ENCODE assay signal across 26 cellular contexts in the genomic region with DNA sequence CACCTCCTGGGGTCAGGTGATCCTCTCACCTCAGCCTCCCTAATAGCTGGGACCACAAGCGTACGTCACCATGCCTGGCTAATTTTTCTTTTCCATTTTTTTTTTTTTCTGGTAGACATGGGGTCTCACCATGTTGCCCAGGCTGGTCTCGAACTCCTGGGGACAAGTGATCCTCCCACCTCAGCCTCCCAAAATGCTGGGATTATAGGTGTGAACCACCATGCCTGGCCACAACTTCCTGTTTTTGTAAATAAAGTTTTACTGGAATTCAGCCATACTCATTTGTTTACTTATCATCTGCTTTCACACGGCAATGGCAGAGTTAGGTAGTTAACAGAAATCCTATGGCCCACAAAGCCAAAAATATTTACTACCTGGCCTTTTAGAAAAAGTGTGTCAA. TPM values are rescaled to one million over a fixed set of nuclear protein-coding genes. Genes with fewer than 3 reads are reported as not detected.
DNase-seq lines count a peak whose midpoint lies in the region; ATAC-seq, FAIRE-seq and TF ChIP-seq lines count a peak whose summit lies in the region.
"Had no signal": no experiment of that assay in that cellular context is flagged by ENCODE, and none has a peak within 500 bp of the region (broad histone marks: within the 10 kb centered on the region; RNA-seq: fewer than 3 reads in every experiment).

No MANE protein-coding gene starts in this region.

- no peaks in the 10 kb centered on the region; a peak in 1 of 5 replicates for H3K4me1 ChIP-seq in K562 (replicated peaks in 1 of 2; ENCODE audit: control insufficient read depth in 2 of 2, insufficient read depth in 2 of 2, low read length in 2 of 2)
- no peaks in the 10 kb centered on the region for H3K4me1 ChIP-seq in MM.1S (ENCODE audit: low read length)
- H3K4me1 ChIP-seq: BE2C had no signal

- no peak for FAIRE-seq in K562 (lab: Jason Lieb, UNC)
- FAIRE-seq: GM12891, GM19239 had no signal

- no peak for ATAC-seq in WTC11
- ATAC-seq in K562, result no peak

- no peaks in the 10 kb centered on the region for H3K9me2 ChIP-seq in MM.1S (replicated peaks; ENCODE audit: insufficient read depth, low read length)

- H3K27ac Mint-ChIP-seq in WTC11, result no peak overlapping the region
- H3K27ac Mint-ChIP-seq in activated CD4-positive, alpha-beta T cell treated with anti-CD3 and anti-CD28 coated beads, Interleukin-2, amount 10 ng/mL, durations not matched to agents 24 days and 14 days, result no peak overlapping the region
- H3K27ac Mint-ChIP-seq: CD14-positive monocyte; CD4-positive, alpha-beta memory T cell; CD4-positive, CD25-positive, alpha-beta regulatory T cell had no signal

- TF ChIP-seq CTCF in WTC11 (IDR thresholded peaks at IDR 0.05) (no peak), K562 (IDR thresholded peaks at IDR 0.05 in 2 of 3, conservative IDR thresholded peaks at IDR 0.05 in 1 of 3; ENCODE audit: insufficient read depth in 2 of 3, low read depth in 1 of 3, low read length in 3 of 3) (no peak), foreskin fibroblast (IDR thresholded peaks at IDR 0.05; ENCODE audit: low read depth, low read length) (no peak), MM.1S (IDR thresholded peaks at IDR 0.05; ENCODE audit: low read length) (no peak)

- peaks cover 7% of the 10 kb centered on the region for H3K4me1 Mint-ChIP-seq in WTC11
- H3K4me1 Mint-ChIP-seq in activated CD4-positive, alpha-beta T cell treated with anti-CD3 and anti-CD28 coated beads, Interleukin-2, amount 10 ng/mL, durations not matched to agents 24 days and 14 days, result peaks cover 16% of the 10 kb centered on the region

- CTCF ChIA-PET in WTC11 (lab: Charles Lee) (no interaction called here), K562 (lab: Yijun Ruan, JAX; ENCODE audit: low intra/inter-chr PET ratio) (no interaction called here)

- no peaks in the 10 kb centered on the region for H4K20me1 ChIP-seq in K562 (replicated peaks; ENCODE audit: control insufficient read depth, insufficient read depth, low read length)
- no peaks in the 10 kb centered on the region for H4K20me1 ChIP-seq in MM.1S (ENCODE audit: insufficient read depth, low read length)
- H4K20me1 ChIP-seq: BLaER1 had no signal

- no peak overlapping the region for H3K9ac ChIP-seq in K562 (ENCODE audit: insufficient read depth in 1 of 2, low read depth in 2 of 2, low read length in 2 of 2)
- H3K9ac ChIP-seq in MM.1S (ENCODE audit: low read length), result no peak overlapping the region
- H3K9ac ChIP-seq: BLaER1 had no signal

- no peak overlapping the region for H2AFZ ChIP-seq in K562 (ENCODE audit: low read depth, low read length)
- no peak overlapping the region for H2AFZ ChIP-seq in MM.1S (ENCODE audit: low read length)

- no peaks in the 10 kb centered on the region for H3K27me3 Mint-ChIP-seq in WTC11 (ENCODE audit: low read depth)
- no peaks in the 10 kb centered on the region for H3K27me3 Mint-ChIP-seq in activated CD4-positive, alpha-beta T cell treated with anti-CD3 and anti-CD28 coated beads, Interleukin-2, amount 10 ng/mL, durations not matched to agents 24 days and 14 days
- H3K27me3 Mint-ChIP-seq: CD4-positive, alpha-beta memory T cell; CD4-positive, CD25-positive, alpha-beta regulatory T cell; CD8-positive, alpha-beta memory T cell had no signal

- H3K27ac ChIP-seq in KOPT-K1 (ENCODE audit: low read depth, low read length, poor library complexity, severe bottlenecking) (peak overlapping the region; percentile 32), K562 (ENCODE audit: extremely low read depth, low read depth, low read length) (no peak overlapping the region), MM.1S (ENCODE audit: low read length) (no peak overlapping the region)
- H3K27ac ChIP-seq: BLaER1 had no signal

- TF ChIP-seq EP300 in K562 (IDR thresholded peaks at IDR 0.05; ENCODE audit: low read length), result no peak

- H3K4me2 ChIP-seq in K562 (ENCODE audit: insufficient read depth, low read length) (no peak overlapping the region), MM.1S (ENCODE audit: low read depth, low read length) (no peak overlapping the region)
- H3K4me2 ChIP-seq: BLaER1 had no signal

- H3K36me3 Mint-ChIP-seq in WTC11, result peaks cover 3% of the 10 kb centered on the region
- peaks cover 9% of the 10 kb centered on the region for H3K36me3 Mint-ChIP-seq in activated CD4-positive, alpha-beta T cell treated with anti-CD3 and anti-CD28 coated beads, Interleukin-2, amount 10 ng/mL, durations not matched to agents 24 days and 14 days (ENCODE audit: low read depth)
- H3K36me3 Mint-ChIP-seq: CD14-positive monocyte; CD4-positive, alpha-beta memory T cell; CD4-positive, CD25-positive, alpha-beta regulatory T cell had no signal

- 73% methylated on average over 4 of the region's 4 CpGs for WGBS in K562 (ENCODE audit: insufficient coverage, low coverage, missing lambda C conversion rate)

- H3K36me3 ChIP-seq in KOPT-K1 (ENCODE audit: insufficient read depth, low read length) (no peaks in the 10 kb centered on the region), K562 (ENCODE audit: control insufficient read depth, insufficient read depth, low read length) (no peaks in the 10 kb centered on the region), MM.1S (replicated peaks; ENCODE audit: insufficient read depth, low read length) (no peaks in the 10 kb centered on the region)
- H3K36me3 ChIP-seq: BE2C, BLaER1 had no signal

- intact Hi-C loops in K562 (cut with micrococcal nuclease), result no loop called here
- intact Hi-C loops in activated CD4-positive, alpha-beta T cell treated with anti-CD3 and anti-CD28 coated beads, Interleukin-2, amount 10 ng/mL, durations not matched to agents 24 days and 14 days (cut with micrococcal nuclease), result no loop called here

- POLR2A ChIA-PET in WTC11 (lab: Charles Lee), result no interaction called here
- POLR2A ChIA-PET in K562 (lab: Yijun Ruan, JAX), result interaction anchor here (0.6 kb wide), 1 partner anchor 18 kb away, joined by 4 read pairs; no protein-coding TSS in a partner anchor

- BruUV-seq in K562 (replicated peaks; lab: Mats Ljungman, UMichigan), result no TSS peak

- H3K27me3 ChIP-seq in K562 (ENCODE audit: control insufficient read depth in 2 of 2, insufficient read depth in 2 of 2, low read length in 2 of 2) (no peaks in the 10 kb centered on the region), MM.1S (replicated peaks; ENCODE audit: insufficient read depth, low read length) (no peaks in the 10 kb centered on the region)
- H3K27me3 ChIP-seq: BLaER1 had no signal

- peak; percentile 68 for DNase-seq in OCI-M1 (lab: John Stamatoyannopoulos, UW)
- DNase-seq in WTC11 (ENCODE audit: low spot score), result no peak
- peak in 1 of 4 experiments; percentile 4 for DNase-seq in K562 (ENCODE audit: extremely low read depth in 1 of 4, low spot score in 3 of 4)
- no peak for DNase-seq in activated CD4-positive, alpha-beta T cell treated with anti-CD3 and anti-CD28 coated beads, Interleukin-2, amount 10 ng/mL, durations not matched to agents 24 days and 14 days
- DNase-seq in NCI-H2081 treated with DMSO at 0.1 percent for 48 hours (lab: John Stamatoyannopoulos, UW), result no peak
- DNase-seq in foreskin fibroblast, result no peak
- no peak for DNase-seq in MM.1S
- DNase-seq: 8988T; ACHN; BE2C; C1 segment of cervical spinal cord; CD4-positive, alpha-beta memory T cell; CD4-positive, CD25-positive, alpha-beta regulatory T cell; CD8-positive, alpha-beta memory T cell; COR-L47; DMS 273 treated with DMSO at 0.1 percent for 48 hours; DMS153; DMS53; DMS79; DND-41; GF-D8 had no signal

- in situ Hi-C loops in K562 (cut with MboI), result no loop called here

- no peaks in the 10 kb centered on the region for H3F3A ChIP-seq in MM.1S (ENCODE audit: insufficient read depth, low read length)

- TF ChIP-seq POLR2A in K562 (conservative IDR thresholded peaks at IDR 0.05), result no peak

- H3K4me3 ChIP-seq in K562, result no peak overlapping the region
- no peak overlapping the region for H3K4me3 ChIP-seq in foreskin fibroblast (ENCODE audit: low read depth in 1 of 2, low read length in 2 of 2)
- no peak overlapping the region for H3K4me3 ChIP-seq in MM.1S (ENCODE audit: low read length)
- H3K4me3 ChIP-seq: BLaER1 had no signal

- peaks cover 7% of the 10 kb centered on the region for H3K9me3 ChIP-seq in KOPT-K1 (ENCODE audit: insufficient read depth, low read length, poor library complexity, severe bottlenecking)
- H3K9me3 ChIP-seq in K562 (replicated peaks; ENCODE audit: control insufficient read depth, insufficient read depth, low read depth, low read length), result no peaks in the 10 kb centered on the region
- H3K9me3 ChIP-seq in MM.1S (replicated peaks; ENCODE audit: insufficient read depth, low read length), result no peaks in the 10 kb centered on the region
- H3K9me3 ChIP-seq: BE2C had no signal

- no peaks in the 10 kb centered on the region for H3K9me3 Mint-ChIP-seq in WTC11
- H3K9me3 Mint-ChIP-seq in activated CD4-positive, alpha-beta T cell treated with anti-CD3 and anti-CD28 coated beads, Interleukin-2, amount 10 ng/mL, durations not matched to agents 24 days and 14 days, result peaks cover 7% of the 10 kb centered on the region
- H3K9me3 Mint-ChIP-seq: CD8-positive, alpha-beta memory T cell had no signal

- no peak overlapping the region for H3K4me3 Mint-ChIP-seq in WTC11
- no peak overlapping the region for H3K4me3 Mint-ChIP-seq in activated CD4-positive, alpha-beta T cell treated with anti-CD3 and anti-CD28 coated beads, Interleukin-2, amount 10 ng/mL, durations not matched to agents 24 days and 14 days
- H3K4me3 Mint-ChIP-seq: CD14-positive monocyte; CD4-positive, alpha-beta memory T cell; CD4-positive, CD25-positive, alpha-beta regulatory T cell; CD8-positive, alpha-beta memory T cell had no signal

- TF ChIP-seq RAD21 in K562 (CRISPR knock-in tag; conservative IDR thresholded peaks at IDR 0.05 in 1 of 2, IDR thresholded peaks at IDR 0.05 in 1 of 2), result no peak

- H3K79me2 ChIP-seq in K562 (ENCODE audit: control insufficient read depth, insufficient read depth, low read length) (no peaks in the 10 kb centered on the region), MM.1S (ENCODE audit: low read length) (no peaks in the 10 kb centered on the region)

- H3K9me1 ChIP-seq in K562 (ENCODE audit: control insufficient read depth, insufficient read depth, low read length), result no peaks in the 10 kb centered on the region

RNA-seq across cellular contexts. Expression of gene RUNX2, which starts 7.8 kb away (rescaled TPM):
- total RNA-seq in WTC11 (2021) (0.28 to 0.55 TPM (median 0.53 TPM) in 3 replicates), K562 (2014; rRNA removed) (0.41 and 0.49 TPM in 2 replicates), K562 (2014; rRNA removed; fragmentation: Illumina TruSeq; extraction: Trizol) (0.40 and 0.57 TPM in 2 replicates), K562 (2015; rRNA removed; fragmentation: Illumina TruSeq; extraction: Trizol) (0.43 and 0.45 TPM in 2 replicates), K562 (2021) (0.98 and 1.00 TPM in 2 replicates)
- total RNA-seq in K562 (2011; cell fraction: chromatin; rRNA removed; ENCODE audit: low replicate concordance), result 1.00 and 1.4 TPM in 2 replicates
- total RNA-seq in K562 (2011; cell fraction: nucleolus; rRNA removed), result 0.50 and 0.53 TPM in 2 replicates
- total RNA-seq in K562 (2011; cell fraction: nucleoplasm; rRNA removed), result 0.73 and 1.5 TPM in 2 replicates
- polyA plus RNA-seq in K562 (2011; rRNA removed) (0.26 and 0.32 TPM in 2 replicates), K562 (2014; fragmentation: Illumina TruSeq; extraction: Trizol) (0.97 and 1.1 TPM in 2 replicates), K562 (2014; fragmentation: Nextera tagmentation; extraction: Ambion mirVana) (under 1 TPM; 0.29 to 0.51 TPM), K562 (2014; rRNA removed) (0.30 and 0.86 TPM in 2 replicates)
- 0.10 and 0.16 TPM in 2 replicates for polyA plus RNA-seq in K562 (2011; cell fraction: cytosol; rRNA removed)
- polyA plus RNA-seq in K562 (2011; cell fraction: nucleus; rRNA removed), result 0.65 and 2.2 TPM in 2 replicates
- 1.6 and 4.5 TPM in 2 replicates for polyA plus RNA-seq in K562 (2012)
- polyA minus RNA-seq in K562 (2011; rRNA and poly(A)+ RNA removed), result 0.15 and 0.25 TPM in 2 replicates
- polyA minus RNA-seq in K562 (2011; cell fraction: cytosol; rRNA and poly(A)+ RNA removed), result 0.19 TPM in 1 of 2 replicates, not detected in the other
- polyA minus RNA-seq in K562 (2011; cell fraction: nucleus; rRNA and poly(A)+ RNA removed), result 0.44 and 0.54 TPM in 2 replicates
- total RNA-seq in activated CD4-positive, alpha-beta T cell treated with anti-CD3 and anti-CD28 coated beads, Interleukin-2, amount 10 ng/mL, durations not matched to agents 24 days and 14 days, result 17.1 and 18.3 TPM in 2 replicates

RNA-seq across cellular contexts. Expression of gene SUPT3H, which starts 57.4 kb away (rescaled TPM):
- total RNA-seq in WTC11 (2021) (15.3 to 21.9 TPM (median 19.2 TPM) in 3 replicates), K562 (2014; rRNA removed) (4.7 and 7.2 TPM in 2 replicates), K562 (2014; rRNA removed; fragmentation: Illumina TruSeq; extraction: Trizol) (9.4 and 10.1 TPM in 2 replicates), K562 (2015; rRNA removed; fragmentation: Illumina TruSeq; extraction: Trizol) (6.4 and 7.9 TPM in 2 replicates), K562 (2021) (11.3 and 11.9 TPM in 2 replicates)
- total RNA-seq in K562 (2011; cell fraction: chromatin; rRNA removed; ENCODE audit: low replicate concordance), result 7.5 and 15.8 TPM in 2 replicates
- 4.9 and 6.2 TPM in 2 replicates for total RNA-seq in K562 (2011; cell fraction: nucleolus; rRNA removed)
- total RNA-seq in K562 (2011; cell fraction: nucleoplasm; rRNA removed), result 10.3 and 16.6 TPM in 2 replicates
- polyA plus RNA-seq in K562 (2011; rRNA removed) (15.3 and 18.6 TPM in 2 replicates), K562 (2014; fragmentation: Illumina TruSeq; extraction: Trizol) (15.6 and 15.8 TPM in 2 replicates), K562 (2014; fragmentation: Nextera tagmentation; extraction: Ambion mirVana) (10 to 100 TPM; 13.2 to 16.3 TPM), K562 (2014; rRNA removed) (8.1 and 14.7 TPM in 2 replicates)
- 15.9 and 18.2 TPM in 2 replicates for polyA plus RNA-seq in K562 (2011; cell fraction: cytosol; rRNA removed)
- polyA plus RNA-seq in K562 (2011; cell fraction: nucleus; rRNA removed), result 11.7 and 13.1 TPM in 2 replicates
- 11.6 and 25.6 TPM in 2 replicates for polyA plus RNA-seq in K562 (2012)
- 16.3 and 17.8 TPM in 2 replicates for polyA minus RNA-seq in K562 (2011; rRNA and poly(A)+ RNA removed)
- 3.0 and 20.3 TPM in 2 replicates for polyA minus RNA-seq in K562 (2011; cell fraction: cytosol; rRNA and poly(A)+ RNA removed)
- 10.2 and 14.4 TPM in 2 replicates for polyA minus RNA-seq in K562 (2011; cell fraction: nucleus; rRNA and poly(A)+ RNA removed)
- 12.4 and 13.0 TPM in 2 replicates for total RNA-seq in activated CD4-positive, alpha-beta T cell treated with anti-CD3 and anti-CD28 coated beads, Interleukin-2, amount 10 ng/mL, durations not matched to agents 24 days and 14 days
